ENCODE assay signal across 1 cellular context in the genomic region with DNA sequence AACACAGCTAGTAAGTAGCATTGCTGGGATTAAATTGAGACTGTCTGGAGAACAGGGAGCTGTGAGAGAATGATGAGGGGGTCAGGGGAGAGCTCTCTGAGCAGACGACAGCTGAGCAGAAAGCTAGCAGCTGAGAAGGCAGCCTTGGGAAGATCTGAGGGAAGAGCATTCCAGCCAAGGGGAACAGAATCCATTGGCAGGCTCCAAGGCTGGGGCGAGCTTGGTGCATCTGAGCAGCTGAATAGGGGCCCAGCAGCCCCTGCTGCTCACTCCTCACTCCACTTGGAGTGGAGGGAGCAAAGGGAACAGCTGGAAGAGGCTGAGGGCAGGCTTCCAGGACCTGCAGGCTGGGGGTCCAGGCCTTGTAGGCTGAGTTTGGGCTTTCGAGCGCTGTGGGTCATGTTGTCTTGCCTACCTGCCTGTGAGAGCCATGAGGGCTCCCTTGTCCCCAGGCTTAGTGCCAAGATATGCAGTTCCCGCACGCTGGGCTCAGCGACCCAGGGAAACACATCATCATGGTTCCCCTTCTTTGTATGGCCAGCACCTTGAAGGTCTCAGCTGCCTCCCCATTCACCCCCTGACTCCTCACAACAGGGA.
TF ChIP-seq lines count a peak whose summit lies in the region.

No MANE protein-coding gene starts in this region.

TF ChIP-seq in GM23338, 12 proteins besides CTCF, POLR2A, EP300 and RAD21 (continued from another document):
- TF ChIP-seq, protein P1, sequence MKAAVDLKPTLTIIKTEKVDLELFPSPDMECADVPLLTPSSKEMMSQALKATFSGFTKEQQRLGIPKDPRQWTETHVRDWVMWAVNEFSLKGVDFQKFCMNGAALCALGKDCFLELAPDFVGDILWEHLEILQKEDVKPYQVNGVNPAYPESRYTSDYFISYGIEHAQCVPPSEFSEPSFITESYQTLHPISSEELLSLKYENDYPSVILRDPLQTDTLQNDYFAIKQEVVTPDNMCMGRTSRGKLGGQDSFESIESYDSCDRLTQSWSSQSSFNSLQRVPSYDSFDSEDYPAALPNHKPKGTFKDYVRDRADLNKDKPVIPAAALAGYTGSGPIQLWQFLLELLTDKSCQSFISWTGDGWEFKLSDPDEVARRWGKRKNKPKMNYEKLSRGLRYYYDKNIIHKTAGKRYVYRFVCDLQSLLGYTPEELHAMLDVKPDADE (IDR thresholded peaks at IDR 0.05) = no peak
- TF ChIP-seq POLR2AphosphoS5 (IDR thresholded peaks at IDR 0.05; ENCODE audit: low read depth) (no peak), CREB1 (CRISPR knock-in tag; IDR thresholded peaks at IDR 0.05; ENCODE audit: low read depth) (no peak), NANOG (IDR thresholded peaks at IDR 0.05; ENCODE audit: borderline replicate concordance) (no peak), ZNF331 (CRISPR knock-in tag; IDR thresholded peaks at IDR 0.05; ENCODE audit: low read depth) (no peak), ZNF114 (CRISPR knock-in tag; IDR thresholded peaks at IDR 0.05) (no peak)
- TF ChIP-seq, protein P2, sequence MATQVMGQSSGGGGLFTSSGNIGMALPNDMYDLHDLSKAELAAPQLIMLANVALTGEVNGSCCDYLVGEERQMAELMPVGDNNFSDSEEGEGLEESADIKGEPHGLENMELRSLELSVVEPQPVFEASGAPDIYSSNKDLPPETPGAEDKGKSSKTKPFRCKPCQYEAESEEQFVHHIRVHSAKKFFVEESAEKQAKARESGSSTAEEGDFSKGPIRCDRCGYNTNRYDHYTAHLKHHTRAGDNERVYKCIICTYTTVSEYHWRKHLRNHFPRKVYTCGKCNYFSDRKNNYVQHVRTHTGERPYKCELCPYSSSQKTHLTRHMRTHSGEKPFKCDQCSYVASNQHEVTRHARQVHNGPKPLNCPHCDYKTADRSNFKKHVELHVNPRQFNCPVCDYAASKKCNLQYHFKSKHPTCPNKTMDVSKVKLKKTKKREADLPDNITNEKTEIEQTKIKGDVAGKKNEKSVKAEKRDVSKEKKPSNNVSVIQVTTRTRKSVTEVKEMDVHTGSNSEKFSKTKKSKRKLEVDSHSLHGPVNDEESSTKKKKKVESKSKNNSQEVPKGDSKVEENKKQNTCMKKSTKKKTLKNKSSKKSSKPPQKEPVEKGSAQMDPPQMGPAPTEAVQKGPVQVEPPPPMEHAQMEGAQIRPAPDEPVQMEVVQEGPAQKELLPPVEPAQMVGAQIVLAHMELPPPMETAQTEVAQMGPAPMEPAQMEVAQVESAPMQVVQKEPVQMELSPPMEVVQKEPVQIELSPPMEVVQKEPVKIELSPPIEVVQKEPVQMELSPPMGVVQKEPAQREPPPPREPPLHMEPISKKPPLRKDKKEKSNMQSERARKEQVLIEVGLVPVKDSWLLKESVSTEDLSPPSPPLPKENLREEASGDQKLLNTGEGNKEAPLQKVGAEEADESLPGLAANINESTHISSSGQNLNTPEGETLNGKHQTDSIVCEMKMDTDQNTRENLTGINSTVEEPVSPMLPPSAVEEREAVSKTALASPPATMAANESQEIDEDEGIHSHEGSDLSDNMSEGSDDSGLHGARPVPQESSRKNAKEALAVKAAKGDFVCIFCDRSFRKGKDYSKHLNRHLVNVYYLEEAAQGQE (IDR thresholded peaks at IDR 0.05; ENCODE audit: unreplicated experiment) = no peak
